Comparison of ENCODE assay signal across 2 cellular contexts in the genomic region with DNA sequence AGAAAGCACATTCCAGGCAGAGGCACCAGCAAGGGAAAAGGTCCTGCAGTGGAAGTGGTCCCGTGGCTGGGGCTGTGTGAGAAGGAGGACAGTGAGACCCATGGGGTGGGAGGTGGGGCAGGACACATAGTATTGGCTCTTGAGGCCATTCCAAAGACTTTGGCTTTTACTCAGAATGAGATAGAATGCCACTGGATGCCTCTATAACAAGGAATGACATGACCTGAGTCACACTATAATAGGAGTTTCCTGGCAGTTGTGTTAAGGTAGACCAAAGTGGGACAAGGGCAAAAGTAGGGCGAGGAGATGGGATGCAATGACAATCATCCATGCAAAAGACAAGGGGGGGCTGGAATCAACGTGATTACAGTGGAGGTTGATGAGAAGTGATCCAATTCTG.
TF ChIP-seq lines count a peak whose summit lies in the region.

No MANE protein-coding gene starts in this region.

TF ChIP-seq in A549, 52 proteins besides CTCF, POLR2A, EP300 and RAD21:
- TF ChIP-seq POLR2AphosphoS2 (conservative IDR thresholded peaks at IDR 0.05; ENCODE audit: low read length) (no peak), NR3C1 (IDR thresholded peaks at IDR 0.05) (no peak), HEYL (CRISPR knock-in tag; IDR thresholded peaks at IDR 0.05) (no peak), CBX8 (IDR thresholded peaks at IDR 0.05) (no peak), KDM1A (IDR thresholded peaks at IDR 0.05; ENCODE audit: low read depth) (no peak), HOXA7 (CRISPR knock-in tag; IDR thresholded peaks at IDR 0.05) (no peak), MYC (IDR thresholded peaks at IDR 0.05; ENCODE audit: borderline replicate concordance, low read length) (no peak), RNF2 (IDR thresholded peaks at IDR 0.05; ENCODE audit: borderline replicate concordance, low read depth) (no peak), HOXB5 (CRISPR knock-in tag; IDR thresholded peaks at IDR 0.05) (no peak), ZNF302 (CRISPR knock-in tag; IDR thresholded peaks at IDR 0.05) (no peak), ZC3H11A (IDR thresholded peaks at IDR 0.05) (no peak), ZFP36 (IDR thresholded peaks at IDR 0.05; ENCODE audit: borderline replicate concordance, partially characterized antibody) (no peak), JUNB (IDR thresholded peaks at IDR 0.05) (no peak)

TF ChIP-seq in IMR-90, 13 proteins besides CTCF, POLR2A, EP300 and RAD21:
- no peak for TF ChIP-seq CEBPB (IDR thresholded peaks at IDR 0.05; ENCODE audit: low read depth, low read length)
- no peak for TF ChIP-seq RCOR1 (IDR thresholded peaks at IDR 0.05; ENCODE audit: insufficient replicate concordance, low read length)
- no peak for TF ChIP-seq BHLHE40 (IDR thresholded peaks at IDR 0.05; ENCODE audit: low read depth, low read length)
- no peak for TF ChIP-seq MXI1 (IDR thresholded peaks at IDR 0.05; ENCODE audit: borderline replicate concordance, low read depth, low read length)
- no peak for TF ChIP-seq RFX5 (IDR thresholded peaks at IDR 0.05; ENCODE audit: low read depth, low read length)
- no peak for TF ChIP-seq SMC3 (IDR thresholded peaks at IDR 0.05; ENCODE audit: low read depth, low read length)
- TF ChIP-seq, protein P1, sequence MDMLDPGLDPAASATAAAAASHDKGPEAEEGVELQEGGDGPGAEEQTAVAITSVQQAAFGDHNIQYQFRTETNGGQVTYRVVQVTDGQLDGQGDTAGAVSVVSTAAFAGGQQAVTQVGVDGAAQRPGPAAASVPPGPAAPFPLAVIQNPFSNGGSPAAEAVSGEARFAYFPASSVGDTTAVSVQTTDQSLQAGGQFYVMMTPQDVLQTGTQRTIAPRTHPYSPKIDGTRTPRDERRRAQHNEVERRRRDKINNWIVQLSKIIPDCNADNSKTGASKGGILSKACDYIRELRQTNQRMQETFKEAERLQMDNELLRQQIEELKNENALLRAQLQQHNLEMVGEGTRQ (IDR thresholded peaks at IDR 0.05; ENCODE audit: low read depth, low read length): no peak
- no peak for TF ChIP-seq FOS (IDR thresholded peaks at IDR 0.05; ENCODE audit: low read depth, low read length)
- no peak for TF ChIP-seq MAZ (IDR thresholded peaks at IDR 0.05; ENCODE audit: borderline replicate concordance, low read depth, low read length)
- no peak for TF ChIP-seq NFE2L2 (IDR thresholded peaks at IDR 0.05; ENCODE audit: low read depth, low read length)
- TF ChIP-seq, protein P2, sequence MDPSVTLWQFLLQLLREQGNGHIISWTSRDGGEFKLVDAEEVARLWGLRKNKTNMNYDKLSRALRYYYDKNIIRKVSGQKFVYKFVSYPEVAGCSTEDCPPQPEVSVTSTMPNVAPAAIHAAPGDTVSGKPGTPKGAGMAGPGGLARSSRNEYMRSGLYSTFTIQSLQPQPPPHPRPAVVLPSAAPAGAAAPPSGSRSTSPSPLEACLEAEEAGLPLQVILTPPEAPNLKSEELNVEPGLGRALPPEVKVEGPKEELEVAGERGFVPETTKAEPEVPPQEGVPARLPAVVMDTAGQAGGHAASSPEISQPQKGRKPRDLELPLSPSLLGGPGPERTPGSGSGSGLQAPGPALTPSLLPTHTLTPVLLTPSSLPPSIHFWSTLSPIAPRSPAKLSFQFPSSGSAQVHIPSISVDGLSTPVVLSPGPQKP (IDR thresholded peaks at IDR 0.05; ENCODE audit: borderline replicate concordance, low read depth, low read length): no peak
- TF ChIP-seq CHD1 (IDR thresholded peaks at IDR 0.05; ENCODE audit: low read depth, low read length): no peak
- no peak for TF ChIP-seq MAFK (IDR thresholded peaks at IDR 0.05; ENCODE audit: low read depth, low read length)
TF ChIP-seq in IMR-90: peak in this region for 0.
